14 cellular contexts compared by ENCODE assay signal in genomic region chr20:34108616-34109174, GRCh38. TPM values are rescaled to one million over a fixed set of nuclear protein-coding genes. Genes with fewer than 3 reads are reported as not detected.
DNase-seq lines count a peak whose midpoint lies in the region; ATAC-seq and TF ChIP-seq lines count a peak whose summit lies in the region.
"Had no signal": no experiment of that assay in that cellular context is flagged by ENCODE, and none has a peak within 500 bp of the region (broad histone marks: within the 10 kb centered on the region; RNA-seq: fewer than 3 reads in every experiment).

No MANE protein-coding gene starts in this region.

- DNase-seq in Caco-2 = no peak
- no peak for DNase-seq in activated naive CD8-positive, alpha-beta T cell treated with anti-CD3 and anti-CD28 coated beads for 36 hours
- no peak for DNase-seq in natural killer cell treated with Interleukin-12 subunit alpha and Interleukin-12 subunit beta and Interleukin-15 and Interleukin-18, amount 100 ng/mL, for 72 hours (ENCODE audit: low spot score)
- no peak for DNase-seq in Right ventricle myocardium superior
- DNase-seq in body of pancreas = no peak
- no peak for DNase-seq in NCI-H187 treated with DMSO at 0.1 percent for 48 hours (lab: John Stamatoyannopoulos, UW)
- DNase-seq: foreskin melanocyte, ovary, WERI-Rb-1 had no signal

- ATAC-seq in natural killer cell treated with Interleukin-12 subunit alpha and Interleukin-12 subunit beta and Interleukin-15 and Interleukin-18, amount 100 ng/mL, for 72 hours = no peak
- ATAC-seq in Right ventricle myocardium superior (ENCODE audit: poor library complexity) (no peak), body of pancreas (no peak)
- ATAC-seq: stimulated activated memory B cell treated with anti-CD40 and anti-IgM and Interleukin-4, amounts not matched to agents 10 μg/mL and 1 μg/mL and 100 μg/mL, for 72 hours had no signal

- H3K36me3 Mint-ChIP-seq in Caco-2 (ENCODE audit: insufficient read depth, unreplicated experiment) = peaks cover 93% of the 10 kb centered on the region
- H3K36me3 Mint-ChIP-seq in activated naive CD8-positive, alpha-beta T cell treated with anti-CD3 and anti-CD28 coated beads for 36 hours = peaks cover 70% of the 10 kb centered on the region
- H3K36me3 Mint-ChIP-seq in natural killer cell treated with Interleukin-12 subunit alpha and Interleukin-12 subunit beta and Interleukin-15 and Interleukin-18, amount 100 ng/mL, for 72 hours = peaks cover 43% of the 10 kb centered on the region

- TF ChIP-seq CTCF in Caco-2 (IDR thresholded peaks at IDR 0.05; ENCODE audit: insufficient read depth in 1 of 2, low read depth in 1 of 2, low read length in 1 of 2, severe bottlenecking in 1 of 2, unreplicated experiment in 1 of 2) (no peak), KMS-11 (conservative IDR thresholded peaks at IDR 0.05; ENCODE audit: low read depth, low read length) (no peak), body of pancreas (IDR thresholded peaks at IDR 0.05) (no peak)

- H3K4me3 ChIP-seq in Caco-2 (ENCODE audit: low read depth, low read length) (no peak overlapping the region), KMS-11 (IDR thresholded peaks at IDR 0.05; ENCODE audit: insufficient read depth, low read depth, low read length) (no peak overlapping the region), body of pancreas (no peak overlapping the region)
- H3K4me3 ChIP-seq: HAP-1, ovary had no signal

- H3K9me3 ChIP-seq in Caco-2 (no peaks in the 10 kb centered on the region), body of pancreas (peaks cover 0 to 3% (median 0%) of the 10 kb centered on the region in 3 donors)
- H3K9me3 ChIP-seq: HAP-1, ovary had no signal

- CTCF ChIA-PET in Caco-2 (lab: Charles Lee) = no interaction called here

- H4K20me1 ChIP-seq in KMS-11 (ENCODE audit: insufficient read depth) = peaks cover 38% of the 10 kb centered on the region

- H3K9me3 Mint-ChIP-seq in Caco-2 (ENCODE audit: unreplicated experiment) = no peaks in the 10 kb centered on the region
- H3K9me3 Mint-ChIP-seq in activated naive CD8-positive, alpha-beta T cell treated with anti-CD3 and anti-CD28 coated beads for 36 hours = no peaks in the 10 kb centered on the region
- no peaks in the 10 kb centered on the region for H3K9me3 Mint-ChIP-seq in natural killer cell treated with Interleukin-12 subunit alpha and Interleukin-12 subunit beta and Interleukin-15 and Interleukin-18, amount 100 ng/mL, for 72 hours
- H3K9me3 Mint-ChIP-seq: dendritic cell treated with granulocyte-macrophage colony-stimulating factor and Interleukin-4, amounts not matched to agents 40 ng/mL and 50 ng/mL, for 4 days; stimulated activated memory B cell treated with anti-CD40 and anti-IgM and Interleukin-4, amounts not matched to agents 10 μg/mL and 1 μg/mL and 100 μg/mL, for 72 hours had no signal

- no peak overlapping the region for H2AFZ ChIP-seq in KMS-11 (ENCODE audit: low read depth)

- H3K36me3 ChIP-seq in Caco-2 (ENCODE audit: control insufficient read depth, insufficient read depth, low read length) (peaks cover 15% of the 10 kb centered on the region), KMS-11 (ENCODE audit: insufficient read depth) (peaks cover 27% of the 10 kb centered on the region; the same call in 1 of the 2 replicates), body of pancreas (replicated peaks in 1 of 2; ENCODE audit: insufficient read depth in 1 of 2, low read depth in 2 of 2) (peaks cover 0 to 2% of the 10 kb centered on the region in 2 donors)
- H3K36me3 ChIP-seq: ovary had no signal

- H3K27me3 Mint-ChIP-seq in Caco-2 (ENCODE audit: insufficient read depth, unreplicated experiment) = no peaks in the 10 kb centered on the region
- no peaks in the 10 kb centered on the region for H3K27me3 Mint-ChIP-seq in activated naive CD8-positive, alpha-beta T cell treated with anti-CD3 and anti-CD28 coated beads for 36 hours
- H3K27me3 Mint-ChIP-seq in natural killer cell treated with Interleukin-12 subunit alpha and Interleukin-12 subunit beta and Interleukin-15 and Interleukin-18, amount 100 ng/mL, for 72 hours = no peaks in the 10 kb centered on the region
- H3K27me3 Mint-ChIP-seq: dendritic cell treated with granulocyte-macrophage colony-stimulating factor and Interleukin-4, amounts not matched to agents 40 ng/mL and 50 ng/mL, for 4 days; stimulated activated memory B cell treated with anti-CD40 and anti-IgM and Interleukin-4, amounts not matched to agents 10 μg/mL and 1 μg/mL and 100 μg/mL, for 72 hours had no signal

- TF ChIP-seq POLR2A in body of pancreas (IDR thresholded peaks at IDR 0.05) = no peak

- H3K4me1 ChIP-seq in Caco-2 (peaks cover 8% of the 10 kb centered on the region), KMS-11 (ENCODE audit: low read depth, poor library complexity, severe bottlenecking) (peaks cover 60% of the 10 kb centered on the region), body of pancreas (peaks cover 50% of the 10 kb centered on the region)

- H3K27ac Mint-ChIP-seq in Caco-2 (ENCODE audit: unreplicated experiment) = no peak overlapping the region
- H3K27ac Mint-ChIP-seq in activated naive CD8-positive, alpha-beta T cell treated with anti-CD3 and anti-CD28 coated beads for 36 hours = peak overlapping the region; percentile 67
- peak overlapping the region; percentile 55 to 73 for H3K27ac Mint-ChIP-seq in natural killer cell treated with Interleukin-12 subunit alpha and Interleukin-12 subunit beta and Interleukin-15 and Interleukin-18, amount 100 ng/mL, for 72 hours
- H3K27ac Mint-ChIP-seq: dendritic cell treated with granulocyte-macrophage colony-stimulating factor and Interleukin-4, amounts not matched to agents 40 ng/mL and 50 ng/mL, for 4 days had no signal

- H3K79me2 ChIP-seq in KMS-11 (ENCODE audit: insufficient read depth, low read depth) = peaks cover 84% of the 10 kb centered on the region

- BruUV-seq in Caco-2 (replicated peaks; lab: Mats Ljungman, UMichigan) = no TSS peak

- no peaks in the 10 kb centered on the region for H3K27me3 ChIP-seq in Caco-2 (replicated peaks; ENCODE audit: control insufficient read depth, insufficient read depth, low read length)
- no peaks in the 10 kb centered on the region for H3K27me3 ChIP-seq in KMS-11 (ENCODE audit: insufficient read depth, low read depth)
- no peaks in the 10 kb centered on the region for H3K27me3 ChIP-seq in body of pancreas
- H3K27me3 ChIP-seq: ovary had no signal

- peak overlapping the region; percentile 15 for H3K4me3 Mint-ChIP-seq in Caco-2 (ENCODE audit: unreplicated experiment)
- peak overlapping the region; percentile 76 for H3K4me3 Mint-ChIP-seq in activated naive CD8-positive, alpha-beta T cell treated with anti-CD3 and anti-CD28 coated beads for 36 hours
- peak overlapping the region; percentile 73 for H3K4me3 Mint-ChIP-seq in natural killer cell treated with Interleukin-12 subunit alpha and Interleukin-12 subunit beta and Interleukin-15 and Interleukin-18, amount 100 ng/mL, for 72 hours
- H3K4me3 Mint-ChIP-seq: dendritic cell treated with granulocyte-macrophage colony-stimulating factor and Interleukin-4, amounts not matched to agents 40 ng/mL and 50 ng/mL, for 4 days; stimulated activated memory B cell treated with anti-CD40 and anti-IgM and Interleukin-4, amounts not matched to agents 10 μg/mL and 1 μg/mL and 100 μg/mL, for 72 hours had no signal

- POLR2A ChIA-PET in Caco-2 (lab: Charles Lee) = interaction anchor here (1.6 to 1.8 kb wide), 2 partner anchors 13 to 116 kb away, joined by 3 to 4 read pairs; partner anchors contain the start of gene RALY

- intact Hi-C loops in Caco-2 (cut with micrococcal nuclease; ENCODE audit: unreplicated experiment) (no loop called here), Right ventricle myocardium superior (cut with DNase I) (no loop called here), body of pancreas (cut with DNase I) (no loop called here)

- H3K27ac ChIP-seq in KMS-11 = no peak overlapping the region; the same call in 1 of the 2 replicates
- H3K27ac ChIP-seq in body of pancreas = no peak overlapping the region
- H3K27ac ChIP-seq: ovary, RWPE1, WERI-Rb-1 had no signal

- H3K4me2 ChIP-seq in KMS-11 = peak overlapping the region; percentile 75

- no peak overlapping the region for H3K9ac ChIP-seq in KMS-11

- WGBS in body of pancreas, 2 donors = 55 to 58% methylated on average over 4 of the region's 4 CpGs

- H3K4me1 Mint-ChIP-seq in Caco-2 (ENCODE audit: low read depth, unreplicated experiment) = peaks cover 59% of the 10 kb centered on the region
- H3K4me1 Mint-ChIP-seq in activated naive CD8-positive, alpha-beta T cell treated with anti-CD3 and anti-CD28 coated beads for 36 hours = peaks cover 61% of the 10 kb centered on the region
- H3K4me1 Mint-ChIP-seq in natural killer cell treated with Interleukin-12 subunit alpha and Interleukin-12 subunit beta and Interleukin-15 and Interleukin-18, amount 100 ng/mL, for 72 hours (ENCODE audit: low read depth in 2 of 2) = peaks cover 56 to 72% of the 10 kb centered on the region in 2 donors

RNA-seq across cellular contexts. Expression of gene EIF2S2, which starts 3.3 kb away (rescaled TPM):
- total RNA-seq in Caco-2 (2022) (291 and 299 TPM in 2 replicates), Right ventricle myocardium superior (39.0 TPM), body of pancreas (10 to 100 TPM; 22.6 to 40.2 TPM)
- total RNA-seq in activated naive CD8-positive, alpha-beta T cell treated with anti-CD3 and anti-CD28 coated beads for 36 hours = 100 to 1,000 TPM; 177 to 179 TPM
- total RNA-seq in natural killer cell treated with Interleukin-12 subunit alpha and Interleukin-12 subunit beta and Interleukin-15 and Interleukin-18, amount 100 ng/mL, for 72 hours = 10 to 100 TPM; 97.6 to 99.8 TPM

Comparison
In these comparisons a context has a peak if more than half of its experiments do, and no peak if none do; other contexts are left out.
1. H3K4me3 Mint-ChIP-seq: peak in every context shown above with its lines; median percentile 76 in activated naive CD8-positive, alpha-beta T cell treated with anti-CD3 and anti-CD28 coated beads for 36 hours; 73 in natural killer cell treated with Interleukin-12 subunit alpha and Interleukin-12 subunit beta and Interleukin-15 and Interleukin-18, amount 100 ng/mL, for 72 hours; 15 in Caco-2.